17 cellular contexts compared by ENCODE assay signal in the genomic region with DNA sequence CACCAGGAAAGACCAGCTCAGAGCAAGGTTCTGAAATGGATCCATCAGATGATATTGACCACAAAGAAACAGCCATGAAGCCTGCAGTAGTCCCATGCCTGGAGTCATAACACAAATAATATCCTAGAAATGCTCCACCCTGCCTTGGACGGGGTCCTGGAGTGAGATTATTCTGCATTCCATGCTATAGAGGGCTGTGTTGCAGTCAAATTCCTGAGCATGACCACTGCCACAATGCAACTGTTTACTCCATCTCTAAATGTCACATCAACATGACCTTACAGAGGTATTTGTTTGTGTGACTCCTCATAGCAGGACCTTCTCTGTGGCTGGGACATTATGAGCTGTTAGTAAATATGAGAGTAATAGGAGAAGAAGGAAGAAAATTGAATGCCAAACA.
A peak's percentile ranks its signal among the peaks of the same experiment; 100 is the strongest.
DNase-seq lines count a peak whose midpoint lies in the region; FAIRE-seq and TF ChIP-seq lines count a peak whose summit lies in the region.
"Had no signal": no experiment of that assay in that cellular context is flagged by ENCODE, and none has a peak within 500 bp of the region (broad histone marks: within the 10 kb centered on the region; RNA-seq: fewer than 3 reads in every experiment).

No MANE protein-coding gene starts in this region.

- H3K27me3 Mint-ChIP-seq in astrocyte (ENCODE audit: low read depth, unreplicated experiment), result no peaks in the 10 kb centered on the region

- H3K4me3 ChIP-seq in AG04449 (ENCODE audit: low read depth, low read length), result no peak overlapping the region
- H3K4me3 ChIP-seq in astrocyte (ENCODE audit: insufficient read depth, low read depth, low read length), result no peak overlapping the region
- no peak overlapping the region for H3K4me3 ChIP-seq in small intestine (ENCODE audit: low read depth in 1 of 2, low read length in 2 of 2)
- H3K4me3 ChIP-seq: esophagus squamous epithelium, HAP-1, mucosa of descending colon had no signal

- FAIRE-seq in astrocyte (lab: Jason Lieb, UNC) (peak; percentile 64), small intestine (lab: Jason Lieb, UNC) (no peak)
- FAIRE-seq: TTC549 had no signal

- H3K27ac ChIP-seq in astrocyte (ENCODE audit: low read depth, low read length) (peak overlapping the region; percentile 30), small intestine (ENCODE audit: low read depth in 1 of 2, low read length in 1 of 2) (no peak overlapping the region)
- H3K27ac ChIP-seq: esophagus squamous epithelium had no signal

- H4K20me1 ChIP-seq in astrocyte (ENCODE audit: insufficient read depth, low read length), result no peaks in the 10 kb centered on the region

- H3K27ac Mint-ChIP-seq in astrocyte (ENCODE audit: unreplicated experiment), result no peak overlapping the region

- H2AFZ ChIP-seq in astrocyte (ENCODE audit: low read depth, low read length), result no peak overlapping the region

- TF ChIP-seq CTCF in AG04449 (IDR thresholded peaks at IDR 0.05; ENCODE audit: insufficient read depth, low read length, missing control alignments) (peak; percentile 23), astrocyte (IDR thresholded peaks at IDR 0.05; ENCODE audit: insufficient read depth, low read depth, low read length) (peak; percentile 55)

- no peaks in the 10 kb centered on the region for H3K79me2 ChIP-seq in astrocyte (ENCODE audit: insufficient read depth, low read length)

- H3K4me3 Mint-ChIP-seq in astrocyte (ENCODE audit: unreplicated experiment), result no peak overlapping the region

- WGBS in small intestine, 3 donors, result 24 to 37% (median 32%) methylated on average over 1 of the region's 1 CpG

- peaks cover 2% of the 10 kb centered on the region for H3K4me1 Mint-ChIP-seq in astrocyte (ENCODE audit: low read depth, unreplicated experiment)

- CTCF ChIA-PET in AG04449 (lab: Yijun Ruan, JAX), result interaction anchor here (0.7 to 3.5 kb wide), 9 partner anchors 11 to 285 kb away, joined by 3 to 16 read pairs (median 4); no protein-coding TSS in a partner anchor

- no peaks in the 10 kb centered on the region for H3K36me3 ChIP-seq in astrocyte (ENCODE audit: insufficient read depth, low read length)
- H3K36me3 ChIP-seq in small intestine (ENCODE audit: control insufficient read depth in 2 of 2, insufficient read depth in 2 of 2, low read length in 2 of 2), result no peaks in the 10 kb centered on the region
- H3K36me3 ChIP-seq: esophagus squamous epithelium, HAP-1 had no signal

- DNase-seq in AG04449 (ENCODE audit: low read depth, low spot score) (no peak), HS-27A (ENCODE audit: low read depth) (peak; percentile 88), astrocyte (ENCODE audit: low read depth) (peak; percentile 54), islet precursor cell (peak; percentile 62), small intestine (no peak), NCI-H2196 (lab: John Stamatoyannopoulos, UW; ENCODE audit: unreplicated experiment) (no peak), Kasumi-1 (lab: John Stamatoyannopoulos, UW) (no peak), epidermal melanocyte (ENCODE audit: insufficient read length, low spot score) (no peak)
- DNase-seq: activated gamma-delta T cell, cerebellar nuclear complex, DMS79, esophagus squamous epithelium, mucosa of descending colon, NCI-H1417 treated with DMSO at 0.1 percent for 48 hours, NCI-H774 had no signal

- H3K27me3 ChIP-seq in astrocyte (ENCODE audit: insufficient read depth, low read length), result no peaks in the 10 kb centered on the region
- H3K27me3 ChIP-seq in small intestine (ENCODE audit: control insufficient read depth in 2 of 2, insufficient read depth in 2 of 2, low read length in 2 of 2), result no peaks in the 10 kb centered on the region
- H3K27me3 ChIP-seq: esophagus squamous epithelium had no signal

- no peaks in the 10 kb centered on the region for H3K9me3 ChIP-seq in astrocyte (ENCODE audit: insufficient read depth, low read depth, low read length)
- H3K9me3 ChIP-seq in small intestine (ENCODE audit: control insufficient read depth, low read depth), result no peaks in the 10 kb centered on the region
- H3K9me3 ChIP-seq: esophagus squamous epithelium, HAP-1, mucosa of descending colon had no signal

- H3K4me1 ChIP-seq in astrocyte (ENCODE audit: insufficient read depth, low read length) (peaks cover 17% of the 10 kb centered on the region), small intestine (ENCODE audit: control insufficient read depth in 2 of 2, insufficient read depth in 1 of 2, low read depth in 1 of 2, low read length in 1 of 2) (no peaks in the 10 kb centered on the region)
- H3K4me1 ChIP-seq: esophagus squamous epithelium, HAP-1 had no signal

- H3K9ac ChIP-seq in astrocyte (ENCODE audit: low read length), result no peak overlapping the region

- no peaks in the 10 kb centered on the region for H3K36me3 Mint-ChIP-seq in astrocyte (ENCODE audit: low read depth, unreplicated experiment)

- POLR2A ChIA-PET in AG04449 (lab: Yijun Ruan, JAX), result interaction anchor here (1.1 kb wide), 1 partner anchor 73 kb away, joined by 3 read pairs; no protein-coding TSS in a partner anchor

- peak overlapping the region; percentile 31 for H3K4me2 ChIP-seq in astrocyte (ENCODE audit: low read length)

- no peaks in the 10 kb centered on the region for H3K9me3 Mint-ChIP-seq in astrocyte (ENCODE audit: unreplicated experiment)

Comparison
In these comparisons a context has a peak if more than half of its experiments do, and no peak if none do; other contexts are left out.
1. DNase-seq: peak in HS-27A (single experiment), astrocyte (single experiment) and islet precursor cell (single experiment); none in AG04449 (single experiment), small intestine (single experiment), NCI-H2196 (single experiment), Kasumi-1 (0 of 2) and epidermal melanocyte (single experiment).